Comparison of ENCODE assay signal across 1 cellular context in genomic region chr11:1778141-1778911, GRCh38.
TF ChIP-seq lines count a peak whose summit lies in the region.

No MANE protein-coding gene starts in this region.

TF ChIP-seq in K562, 482 proteins besides CTCF, POLR2A, EP300 and RAD21:
- TF ChIP-seq E2F6 (IDR thresholded peaks at IDR 0.05; ENCODE audit: borderline replicate concordance in 1 of 2, extremely low read depth in 1 of 2, insufficient read depth in 1 of 2, insufficient read length in 1 of 2, low read depth in 1 of 2, low read length in 1 of 2, poor library complexity in 1 of 2, severe bottlenecking in 1 of 2) = peak in 1 of 2 experiments; percentile 14
- TF ChIP-seq RB1 (IDR thresholded peaks at IDR 0.05; ENCODE audit: low read depth) = no peak
- 0 out of 2 replicates have a peak, but pooled peaks have one; percentile 21 for TF ChIP-seq ZNF740 (CRISPR knock-in tag; IDR thresholded peaks at IDR 0.05)
- TF ChIP-seq ZNF740 (tag; IDR thresholded peaks at IDR 0.05) = no peak
- no peak for TF ChIP-seq COPS2 (conservative IDR thresholded peaks at IDR 0.05)
- TF ChIP-seq EGR1 (conservative IDR thresholded peaks at IDR 0.05) = 0 out of 2 replicates have a peak, but pooled peaks have one; percentile 18
- 0 out of 2 replicates have a peak, but pooled peaks have one; percentile 37 for TF ChIP-seq NR2C1 (IDR thresholded peaks at IDR 0.05)
- no peak for TF ChIP-seq NR2C1 (tag; IDR thresholded peaks at IDR 0.05)
- no peak for TF ChIP-seq ZNF431 (CRISPR knock-in tag; IDR thresholded peaks at IDR 0.05)
